20 cellular contexts compared by ENCODE assay signal in the genomic region with DNA sequence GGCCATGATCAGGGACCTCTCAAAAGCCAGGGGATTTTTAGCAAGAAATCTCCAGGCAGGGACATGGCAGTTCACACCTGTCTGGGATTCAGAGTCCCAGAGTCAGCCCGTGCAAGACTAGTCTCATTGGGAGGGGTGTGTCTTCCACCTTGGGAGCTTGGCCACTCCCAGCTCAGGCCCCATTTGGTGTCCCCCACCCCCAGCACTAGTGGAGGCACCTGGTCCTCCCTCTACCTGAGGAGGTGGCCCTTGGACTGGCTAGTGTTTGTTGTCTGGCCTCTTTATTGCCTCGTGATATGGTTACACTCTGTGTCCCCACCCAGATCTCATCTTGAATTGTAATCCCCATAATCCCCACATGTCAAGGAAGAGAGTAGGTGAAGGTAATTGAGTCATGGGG.
A peak's percentile ranks its signal among the peaks of the same experiment; 100 is the strongest.
DNase-seq lines count a peak whose midpoint lies in the region; FAIRE-seq and TF ChIP-seq lines count a peak whose summit lies in the region.
"Had no signal": no experiment of that assay in that cellular context is flagged by ENCODE, and none has a peak within 500 bp of the region (broad histone marks: within the 10 kb centered on the region; RNA-seq: fewer than 3 reads in every experiment).

No MANE protein-coding gene starts in this region.

- 62% methylated on average over 2 of the region's 2 CpGs for WGBS in hepatocyte (ENCODE audit: low lambda C conversion rate, missing lambda C conversion rate)
- 13 to 61% (median 42%) methylated on average over 2 of the region's 2 CpGs for WGBS in small intestine, 3 donors

- no peak overlapping the region for H3K27ac Mint-ChIP-seq in activated T-helper 2 cell treated with anti-CD3 and anti-CD28 coated beads, Interferon-gamma antibody, Interleukin-2, Interleukin-4, amounts not matched to agents 10 μg/mL and 5 μg/mL and 100 μg/mL, durations not matched to agents 14 hours and 24 hours and 36 hours
- H3K27ac Mint-ChIP-seq in mesothelial cell of epicardium: no peak overlapping the region
- H3K27ac Mint-ChIP-seq: CD14-positive monocyte; CD4-positive, alpha-beta memory T cell had no signal

- FAIRE-seq in small intestine (lab: Jason Lieb, UNC): no peak
- FAIRE-seq: A549, GM12892, GM18507 had no signal

- no peaks in the 10 kb centered on the region for H3K27me3 ChIP-seq in hepatocyte
- peaks cover 0 to 3% of the 10 kb centered on the region in 2 donors for H3K27me3 ChIP-seq in small intestine (ENCODE audit: control insufficient read depth in 2 of 2, insufficient read depth in 2 of 2, low read length in 2 of 2)

- H3K9me2 ChIP-seq in hepatocyte (replicated peaks; ENCODE audit: insufficient read depth): no peaks in the 10 kb centered on the region

- peaks cover 3% of the 10 kb centered on the region for H3K27me3 Mint-ChIP-seq in activated T-helper 2 cell treated with anti-CD3 and anti-CD28 coated beads, Interferon-gamma antibody, Interleukin-2, Interleukin-4, amounts not matched to agents 10 μg/mL and 5 μg/mL and 100 μg/mL, durations not matched to agents 14 hours and 24 hours and 36 hours (ENCODE audit: low read depth)
- H3K27me3 Mint-ChIP-seq in mesothelial cell of epicardium (ENCODE audit: low read depth): peaks cover 55% of the 10 kb centered on the region

- H3K4me3 Mint-ChIP-seq in activated T-helper 2 cell treated with anti-CD3 and anti-CD28 coated beads, Interferon-gamma antibody, Interleukin-2, Interleukin-4, amounts not matched to agents 10 μg/mL and 5 μg/mL and 100 μg/mL, durations not matched to agents 14 hours and 24 hours and 36 hours (ENCODE audit: low read depth): no peak overlapping the region
- no peak overlapping the region for H3K4me3 Mint-ChIP-seq in mesothelial cell of epicardium
- H3K4me3 Mint-ChIP-seq: CD14-positive monocyte; CD4-positive, alpha-beta memory T cell had no signal

- no peaks in the 10 kb centered on the region for H3K4me1 Mint-ChIP-seq in activated T-helper 2 cell treated with anti-CD3 and anti-CD28 coated beads, Interferon-gamma antibody, Interleukin-2, Interleukin-4, amounts not matched to agents 10 μg/mL and 5 μg/mL and 100 μg/mL, durations not matched to agents 14 hours and 24 hours and 36 hours (ENCODE audit: low read depth)
- H3K4me1 Mint-ChIP-seq in mesothelial cell of epicardium: no peaks in the 10 kb centered on the region
- H3K4me1 Mint-ChIP-seq: CD14-positive monocyte; CD4-positive, alpha-beta memory T cell had no signal

- H3K79me2 ChIP-seq in hepatocyte: no peaks in the 10 kb centered on the region

- intact Hi-C loops in activated T-helper 2 cell treated with anti-CD3 and anti-CD28 coated beads, Interferon-gamma antibody, Interleukin-2, Interleukin-4, amounts not matched to agents 10 μg/mL and 5 μg/mL and 100 μg/mL, durations not matched to agents 14 hours and 24 hours and 36 hours (cut with micrococcal nuclease): no loop called here

- TF ChIP-seq CTCF in hepatocyte (IDR thresholded peaks at IDR 0.05; ENCODE audit: poor library complexity): no peak
- TF ChIP-seq CTCF in mesothelial cell of epicardium (IDR thresholded peaks at IDR 0.05; ENCODE audit: unreplicated experiment): no peak

- H3K27ac ChIP-seq in hepatocyte (peak overlapping the region; percentile 16), small intestine (ENCODE audit: low read depth in 1 of 2, low read length in 1 of 2) (no peak overlapping the region)
- H3K27ac ChIP-seq: 22Rv1, A549, GM23248, HL-60 had no signal

- H3K4me3 ChIP-seq in hepatocyte (no peak overlapping the region), small intestine (ENCODE audit: low read depth in 1 of 2, low read length in 2 of 2) (no peak overlapping the region)
- H3K4me3 ChIP-seq: A549, GM23248, HAP-1 had no signal

- H3K4me2 ChIP-seq in hepatocyte: no peak overlapping the region
- H3K4me2 ChIP-seq: A549 had no signal

- H3K36me3 ChIP-seq in hepatocyte (replicated peaks; ENCODE audit: insufficient read depth, low read depth) (no peaks in the 10 kb centered on the region), small intestine (ENCODE audit: control insufficient read depth in 2 of 2, insufficient read depth in 2 of 2, low read length in 2 of 2) (no peaks in the 10 kb centered on the region)
- H3K36me3 ChIP-seq: HAP-1 had no signal

- H3K9me3 ChIP-seq in hepatocyte (ENCODE audit: low read depth): no peaks in the 10 kb centered on the region
- no peaks in the 10 kb centered on the region for H3K9me3 ChIP-seq in small intestine (ENCODE audit: control insufficient read depth, low read depth)
- H3K9me3 ChIP-seq: HAP-1 had no signal

- peak; percentile 28 for DNase-seq in activated effector memory CD4-positive, alpha-beta T cell treated with anti-CD3 and anti-CD28 coated beads, Interleukin-2, amount 50 U/mL, for 16 hours
- DNase-seq in activated effector memory CD4-positive, alpha-beta T cell treated with Interleukin-2 at 50 U/mL for 16 hours: no peak
- DNase-seq in hepatocyte (ENCODE audit: low spot score) (peak; percentile 43), small intestine (peak; percentile 25), mesothelial cell of epicardium (ENCODE audit: low spot score in 2 of 2, unreplicated experiment in 2 of 2) (no peak), dermis blood vessel endothelial cell (no peak)
- no peak for DNase-seq in activated T-helper 2 cell treated with anti-CD3 and anti-CD28 coated beads, Interferon-gamma antibody, Interleukin-2, Interleukin-4, amounts not matched to agents 10 μg/mL and 5 μg/mL and 100 μg/mL, durations not matched to agents 14 hours and 24 hours and 36 hours (ENCODE audit: low spot score)
- DNase-seq: AML-193; CD4-positive, alpha-beta memory T cell; DMS153; DMS79; GDM1; GM23248 had no signal

- no peaks in the 10 kb centered on the region for H3K4me1 ChIP-seq in hepatocyte (ENCODE audit: insufficient read depth)
- no peaks in the 10 kb centered on the region for H3K4me1 ChIP-seq in small intestine (ENCODE audit: control insufficient read depth in 2 of 2, insufficient read depth in 1 of 2, low read depth in 1 of 2, low read length in 1 of 2)
- H3K4me1 ChIP-seq: A549, HAP-1 had no signal

- H2AFZ ChIP-seq in hepatocyte: no peak overlapping the region
- H2AFZ ChIP-seq: GM23248 had no signal

- no peaks in the 10 kb centered on the region for H4K20me1 ChIP-seq in hepatocyte (ENCODE audit: insufficient read depth, poor library complexity, severe bottlenecking)

- no peaks in the 10 kb centered on the region for H3K36me3 Mint-ChIP-seq in activated T-helper 2 cell treated with anti-CD3 and anti-CD28 coated beads, Interferon-gamma antibody, Interleukin-2, Interleukin-4, amounts not matched to agents 10 μg/mL and 5 μg/mL and 100 μg/mL, durations not matched to agents 14 hours and 24 hours and 36 hours (ENCODE audit: low read depth)
- no peaks in the 10 kb centered on the region for H3K36me3 Mint-ChIP-seq in mesothelial cell of epicardium
- H3K36me3 Mint-ChIP-seq: CD14-positive monocyte; CD4-positive, alpha-beta memory T cell had no signal

- no peaks in the 10 kb centered on the region for H3K9me3 Mint-ChIP-seq in activated T-helper 2 cell treated with anti-CD3 and anti-CD28 coated beads, Interferon-gamma antibody, Interleukin-2, Interleukin-4, amounts not matched to agents 10 μg/mL and 5 μg/mL and 100 μg/mL, durations not matched to agents 14 hours and 24 hours and 36 hours
- H3K9me3 Mint-ChIP-seq in mesothelial cell of epicardium: no peaks in the 10 kb centered on the region

Comparison
In these comparisons a context has a peak if more than half of its experiments do, and no peak if none do; other contexts are left out.
1. DNase-seq: peak in activated effector memory CD4-positive, alpha-beta T cell treated with anti-CD3 and anti-CD28 coated beads, Interleukin-2, amount 50 U/mL, for 16 hours (single experiment), hepatocyte (single experiment) and small intestine (single experiment); none in activated effector memory CD4-positive, alpha-beta T cell treated with Interleukin-2 at 50 U/mL for 16 hours (single experiment), activated T-helper 2 cell treated with anti-CD3 and anti-CD28 coated beads, Interferon-gamma antibody, Interleukin-2, Interleukin-4, amounts not matched to agents 10 μg/mL and 5 μg/mL and 100 μg/mL, durations not matched to agents 14 hours and 24 hours and 36 hours (single experiment), mesothelial cell of epicardium (0 of 2) and dermis blood vessel endothelial cell (single experiment).